ENCODE assay signal across 8 cellular contexts in genomic region chr14:92778868-92779565, GRCh38. TPM values are rescaled to one million over a fixed set of nuclear protein-coding genes. Genes with fewer than 3 reads are reported as not detected.
DNase-seq lines count a peak whose midpoint lies in the region; ATAC-seq, FAIRE-seq and TF ChIP-seq lines count a peak whose summit lies in the region.
"Not testable (repeated sequence)": the region's sequence is repeated elsewhere in the genome, so short reads cannot be mapped to it uniquely, and the experiment has no call there.

No MANE protein-coding gene starts in this region.

- H3K23ac ChIP-seq in IMR-90 (ENCODE audit: low read depth, low read length), result not testable (repeated sequence)

- H2BK20ac ChIP-seq in IMR-90 (ENCODE audit: low read depth, low read length), result not testable (repeated sequence)

- H2BK15ac ChIP-seq in IMR-90 (ENCODE audit: low read depth, low read length), result not testable (repeated sequence)

- H4K5ac ChIP-seq in IMR-90 (ENCODE audit: low read depth, low read length), result not testable (repeated sequence)

- no CpG with 5 or more reads among the region's 3 CpGs for WGBS in IMR-90 (ENCODE audit: extremely low coverage in 2 of 2, insufficient read length in 1 of 2), 2 experiments

- not testable (repeated sequence) for TF ChIP-seq RAD21 in IMR-90 (IDR thresholded peaks at IDR 0.05; ENCODE audit: low read length)

- not testable (repeated sequence) for TF ChIP-seq POLR2A in IMR-90 (IDR thresholded peaks at IDR 0.05; ENCODE audit: low read depth, low read length)

- not testable (repeated sequence) for H2BK5ac ChIP-seq in IMR-90 (ENCODE audit: low read depth, low read length, poor library complexity, severe bottlenecking)

- POLR2A ChIA-PET in IMR-90 (lab: Charles Lee; ENCODE audit: unreplicated experiment), result not testable (repeated sequence)

- not testable (repeated sequence) for H2AFZ ChIP-seq in IMR-90 (replicated peaks; ENCODE audit: low read length, poor library complexity); keratinocyte (ENCODE audit: control insufficient read depth, low read length)
- H2AFZ ChIP-seq in parathyroid adenoma, result peak overlapping the region; percentile 73

- peak; percentile 81 for FAIRE-seq in keratinocyte (lab: Jason Lieb, UNC)

- peaks cover 54% of the 10 kb centered on the region for H3K4me1 ChIP-seq in BLaER1
- H3K4me1 ChIP-seq in IMR-90 (ENCODE audit: control insufficient read depth, insufficient read depth, low read length); keratinocyte (ENCODE audit: control insufficient read depth, extremely low read depth, insufficient read depth, low read length); parathyroid adenoma: not testable (repeated sequence)

- not testable (repeated sequence) for H2AK5ac ChIP-seq in IMR-90 (ENCODE audit: low read depth, low read length)

- intact Hi-C loops in IMR-90 (cut with micrococcal nuclease), result not testable (repeated sequence)

- not testable (repeated sequence) for H3K9me1 ChIP-seq in IMR-90 (ENCODE audit: insufficient read depth, low read length); keratinocyte (ENCODE audit: control insufficient read depth, extremely low read depth, insufficient read depth, low read length)

- dilution Hi-C loops in IMR-90 (cut with HindIII; ENCODE audit: low sequenced_read_pairs, unreplicated experiment); keratinocyte (cut with MboI; ENCODE audit: extremely low pct_ligation_motif_present, low sequenced_read_pairs): not testable (repeated sequence)

- not testable (repeated sequence) for BruUV-seq in IMR-90 (replicated peaks; lab: Mats Ljungman, UMichigan)

- H2AK9ac ChIP-seq in IMR-90 (replicated peaks; ENCODE audit: low read depth, low read length, poor library complexity), result not testable (repeated sequence)

- H3K79me2 ChIP-seq in keratinocyte (ENCODE audit: control insufficient read depth, insufficient read depth, low read length); parathyroid adenoma: not testable (repeated sequence)

- H3K4me2 ChIP-seq in BLaER1, result peak overlapping the region; percentile 39
- H3K4me2 ChIP-seq in IMR-90 (ENCODE audit: low read depth, low read length); keratinocyte (ENCODE audit: control insufficient read depth, extremely low read depth, insufficient read depth, low read depth, low read length); parathyroid adenoma (ENCODE audit: low read length): not testable (repeated sequence)

- H3K27me3 ChIP-seq in BLaER1; IMR-90 (ENCODE audit: control insufficient read depth, insufficient read depth, low read length); keratinocyte (ENCODE audit: control insufficient read depth, extremely low read depth, insufficient read depth, low read length); parathyroid adenoma (ENCODE audit: control insufficient read depth, insufficient read depth, low read length): not testable (repeated sequence)

- in situ Hi-C loops in IMR-90 (cut with MboI; ENCODE audit: low sequenced_read_pairs), result not testable (repeated sequence)

- H3K4me3 ChIP-seq in BLaER1; IMR-90 (ENCODE audit: insufficient read depth, low read depth, low read length); keratinocyte (ENCODE audit: control insufficient read depth in 2 of 3, extremely low read depth in 1 of 3, insufficient read depth in 2 of 3, low read depth in 1 of 3, low read length in 3 of 3); parathyroid adenoma (ENCODE audit: low read depth, low read length): not testable (repeated sequence)

- not testable (repeated sequence) for H3K18ac ChIP-seq in IMR-90 (ENCODE audit: low read depth, low read length)

- not testable (repeated sequence) for H4K91ac ChIP-seq in IMR-90 (ENCODE audit: insufficient read depth, low read depth, low read length)

- ATAC-seq in GM18502 (IDR thresholded peaks at IDR 0.05; ENCODE audit: poor library complexity, unreplicated experiment) (peak; percentile 30), IMR-90 (ENCODE audit: low read depth) (peak; percentile 45; the same call in 1 of the 2 replicates)

- H3K14ac ChIP-seq in IMR-90 (replicated peaks; ENCODE audit: low read depth, low read length), result not testable (repeated sequence)

- not testable (repeated sequence) for DNase-seq in IMR-90; keratinocyte (ENCODE audit: low read depth, low spot score)
- DNase-seq in NCI-H2171 treated with DMSO at 0.1 percent for 48 hours (lab: John Stamatoyannopoulos, UW) (peak; percentile 69), RPMI8226 (peak; percentile 49), amniotic epithelial cell (ENCODE audit: low read depth) (peak; percentile 16)

- H3K9me3 ChIP-seq in BLaER1; IMR-90 (ENCODE audit: control insufficient read depth, insufficient read depth, low read length); keratinocyte (ENCODE audit: control insufficient read depth, low read depth, low read length); parathyroid adenoma (ENCODE audit: control insufficient read depth, low read length): not testable (repeated sequence)

- not testable (repeated sequence) for H3K36me3 ChIP-seq in BLaER1; IMR-90 (ENCODE audit: control insufficient read depth, insufficient read depth, low read length); keratinocyte (ENCODE audit: control insufficient read depth in 2 of 2, extremely low read depth in 1 of 2, insufficient read depth in 2 of 2, low read length in 2 of 2); parathyroid adenoma (ENCODE audit: control insufficient read depth, insufficient read depth, low read length)

- CTCF ChIA-PET in IMR-90 (lab: Yijun Ruan, JAX), result not testable (repeated sequence)

- H2BK120ac ChIP-seq in IMR-90 (ENCODE audit: low read depth, low read length), result not testable (repeated sequence)

- H3K79me1 ChIP-seq in IMR-90 (ENCODE audit: low read depth in 1 of 2, low read length in 2 of 2), result not testable (repeated sequence)

- not testable (repeated sequence) for H4K8ac ChIP-seq in IMR-90 (ENCODE audit: low read depth in 2 of 2, low read length in 2 of 2)

- H3K56ac ChIP-seq in IMR-90 (ENCODE audit: extremely low read depth, insufficient read depth, low read length), result not testable (repeated sequence)

- not testable (repeated sequence) for H3K9ac ChIP-seq in BLaER1; IMR-90 (ENCODE audit: low read depth, low read length); keratinocyte (ENCODE audit: control insufficient read depth, extremely low read depth, insufficient read depth, low read length); parathyroid adenoma

- not testable (repeated sequence) for TF ChIP-seq CTCF in IMR-90 (conservative IDR thresholded peaks at IDR 0.05; ENCODE audit: low read depth, low read length); keratinocyte (optimal IDR thresholded peaks at IDR 0.05 in 1 of 3, IDR thresholded peaks at IDR 0.05 in 1 of 3, conservative IDR thresholded peaks at IDR 0.05 in 1 of 3; ENCODE audit: extremely low read depth in 1 of 3, insufficient read depth in 2 of 3, low read length in 3 of 3); parathyroid adenoma (IDR thresholded peaks at IDR 0.05)

- not testable (repeated sequence) for H3K4ac ChIP-seq in IMR-90 (ENCODE audit: low read depth, low read length)

- not testable (repeated sequence) for H4K20me1 ChIP-seq in BLaER1; IMR-90 (ENCODE audit: insufficient read depth, low read length); keratinocyte (ENCODE audit: control insufficient read depth, extremely low read depth, insufficient read depth, low read length)

- not testable (repeated sequence) for H3K27ac ChIP-seq in BLaER1; IMR-90 (ENCODE audit: insufficient read depth, low read length); keratinocyte (ENCODE audit: control insufficient read depth, insufficient read depth, low read length); parathyroid adenoma

RNA-seq across cellular contexts. Expression of gene GOLGA5, which starts 15.1 kb away (rescaled TPM):
- total RNA-seq in IMR-90 (2012; rRNA removed), result 59.5 and 70.8 TPM in 2 replicates
- polyA plus RNA-seq in IMR-90 (2012; rRNA removed) (30.4 and 35.0 TPM in 2 replicates), keratinocyte (30.3 to 37.8 TPM (median 30.6 TPM) in 3 replicates)
- 9.1 and 14.6 TPM in 2 replicates for polyA plus RNA-seq in IMR-90 (2012; cell fraction: cytosol; rRNA removed)
- 2.6 and 20.7 TPM in 2 replicates for polyA plus RNA-seq in IMR-90 (2012; cell fraction: nucleus; rRNA removed; ENCODE audit: low replicate concordance)
- polyA plus RNA-seq in keratinocyte (2011; ENCODE audit: low read depth), result 85.9 TPM
- 29.0 and 51.8 TPM in 2 replicates for polyA plus RNA-seq in keratinocyte (2011; cell fraction: cytosol; rRNA removed)
- polyA plus RNA-seq in keratinocyte (2011; cell fraction: nucleus; rRNA removed), result 27.3 and 32.1 TPM in 2 replicates
- 20.5 and 24.5 TPM in 2 replicates for polyA plus RNA-seq in keratinocyte (2012; ENCODE audit: low replicate concordance)
- polyA minus RNA-seq in keratinocyte, result 7.4 to 20.7 TPM (median 11.5 TPM) in 3 replicates
- 16.5 TPM for polyA minus RNA-seq in keratinocyte (2011; cell fraction: cytosol; rRNA and poly(A)+ RNA removed)
- 10.3 and 20.5 TPM in 2 replicates for polyA minus RNA-seq in keratinocyte (2011; cell fraction: nucleus; rRNA and poly(A)+ RNA removed)

RNA-seq across cellular contexts. Expression of gene LGMN, which starts 30.6 kb away (rescaled TPM):
- total RNA-seq in IMR-90 (2012; rRNA removed), result 18.9 and 19.2 TPM in 2 replicates
- polyA plus RNA-seq in IMR-90 (2012; rRNA removed) (37.9 and 39.3 TPM in 2 replicates), keratinocyte (61.0 to 80.7 TPM (median 65.5 TPM) in 3 replicates)
- polyA plus RNA-seq in IMR-90 (2012; cell fraction: cytosol; rRNA removed), result 29.3 and 30.0 TPM in 2 replicates
- 23.0 and 24.2 TPM in 2 replicates for polyA plus RNA-seq in IMR-90 (2012; cell fraction: nucleus; rRNA removed; ENCODE audit: low replicate concordance)
- polyA plus RNA-seq in keratinocyte (2011; ENCODE audit: low read depth), result 29.5 TPM
- 35.6 and 41.4 TPM in 2 replicates for polyA plus RNA-seq in keratinocyte (2011; cell fraction: cytosol; rRNA removed)
- 133 and 165 TPM in 2 replicates for polyA plus RNA-seq in keratinocyte (2011; cell fraction: nucleus; rRNA removed)
- 30.6 and 52.1 TPM in 2 replicates for polyA plus RNA-seq in keratinocyte (2012; ENCODE audit: low replicate concordance)
- polyA minus RNA-seq in keratinocyte, result 44.6 to 49.5 TPM (median 45.4 TPM) in 3 replicates
- 20.9 TPM for polyA minus RNA-seq in keratinocyte (2011; cell fraction: cytosol; rRNA and poly(A)+ RNA removed)
- polyA minus RNA-seq in keratinocyte (2011; cell fraction: nucleus; rRNA and poly(A)+ RNA removed), result 47.9 and 86.3 TPM in 2 replicates
